ENCODE assay signal across 25 cellular contexts in genomic region chr1:22508329-22508728, GRCh38. TPM values are rescaled to one million over a fixed set of nuclear protein-coding genes. Genes with fewer than 3 reads are reported as not detected.
DNase-seq lines count a peak whose midpoint lies in the region; ATAC-seq and TF ChIP-seq lines count a peak whose summit lies in the region.
"Had no signal": no experiment of that assay in that cellular context is flagged by ENCODE, and none has a peak within 500 bp of the region (broad histone marks: within the 10 kb centered on the region; RNA-seq: fewer than 3 reads in every experiment).

No MANE protein-coding gene starts in this region.

- no peak overlapping the region for H3K4me2 ChIP-seq in hepatocyte

- H3K9me3 ChIP-seq in body of pancreas, result no peaks in the 10 kb centered on the region
- no peaks in the 10 kb centered on the region for H3K9me3 ChIP-seq in hepatocyte (ENCODE audit: low read depth)
- H3K9me3 ChIP-seq: psoas muscle, stomach had no signal

- ATAC-seq in body of pancreas (peak; percentile 51), HG03280 (IDR thresholded peaks at IDR 0.05; ENCODE audit: unreplicated experiment) (no peak)
- ATAC-seq: psoas muscle, Right ventricle myocardium inferior had no signal

- no peaks in the 10 kb centered on the region for H3K9me2 ChIP-seq in hepatocyte (replicated peaks; ENCODE audit: insufficient read depth)

- peaks cover 8% of the 10 kb centered on the region for H3K36me3 Mint-ChIP-seq in Calu3 (ENCODE audit: insufficient read depth, unreplicated experiment)

- H3K4me3 ChIP-seq in body of pancreas, result no peak overlapping the region
- H3K4me3 ChIP-seq in hepatocyte, result no peak overlapping the region
- H3K4me3 ChIP-seq: psoas muscle, stomach had no signal

- TF ChIP-seq POLR2A in body of pancreas (IDR thresholded peaks at IDR 0.05), result peak in 1 of 3 donors; percentile 20

- no peaks in the 10 kb centered on the region for H3K9me3 Mint-ChIP-seq in Calu3 (ENCODE audit: low read depth, unreplicated experiment)
- H3K9me3 Mint-ChIP-seq: HFFc6, IgD-negative memory B cell, nephron progenitor cell had no signal

- H3K36me3 ChIP-seq in body of pancreas (replicated peaks in 1 of 2; ENCODE audit: insufficient read depth in 1 of 2, low read depth in 2 of 2) (peaks cover 0 to 12% of the 10 kb centered on the region in 2 donors), hepatocyte (replicated peaks; ENCODE audit: insufficient read depth, low read depth) (no peaks in the 10 kb centered on the region)

- peak; percentile 30 for DNase-seq in NCI-H345 (lab: John Stamatoyannopoulos, UW)
- DNase-seq in NCI-H345 treated with DMSO at 0.1 percent for 48 hours (lab: John Stamatoyannopoulos, UW; ENCODE audit: unreplicated experiment), result no peak
- peak; percentile 87 for DNase-seq in NCI-H2171 treated with DMSO at 0.1 percent for 48 hours (lab: John Stamatoyannopoulos, UW)
- peak; percentile 30 to 75 (median 50) for DNase-seq in body of pancreas
- no peak for DNase-seq in hepatocyte (ENCODE audit: low spot score)
- no peak for DNase-seq in Calu3
- no peak for DNase-seq in NCI-H146 treated with DMSO at 0.1 percent for 48 hours (lab: John Stamatoyannopoulos, UW; ENCODE audit: unreplicated experiment)
- DNase-seq: activated CD4-positive, alpha-beta T cell treated with anti-CD3 and anti-CD28 coated beads, Interleukin-2, amount 50 U/mL, for 1 hour; activated CD8-positive, alpha-beta memory T cell treated with anti-CD3 and anti-CD28 coated beads, Interleukin-2, amount 50 U/mL, for 4 hours; activated gamma-delta T cell treated with Interleukin-2 at 50 U/mL for 16 hours; amniotic stem cell; caudate nucleus; erythroblast; HFFc6; psoas muscle; small intestine; stimulated activated CD4-positive, alpha-beta T cell treated with anti-CD3 and anti-CD28 coated beads, Interleukin-4, amount 100 ng/mL, for 1 hour; stomach had no signal

- H3K27ac Mint-ChIP-seq in Calu3 (ENCODE audit: unreplicated experiment), result no peak overlapping the region
- H3K27ac Mint-ChIP-seq: HFFc6, nephron progenitor cell had no signal

- BruUV-seq in Calu3 (replicated peaks; lab: Mats Ljungman, UMichigan), result no TSS peak

- H3K27me3 ChIP-seq in body of pancreas (no peaks in the 10 kb centered on the region), hepatocyte (no peaks in the 10 kb centered on the region)
- H3K27me3 ChIP-seq: stomach had no signal

- 32 to 41% methylated on average over 5 of the region's 5 CpGs for WGBS in body of pancreas, 2 donors
- WGBS in hepatocyte (ENCODE audit: low lambda C conversion rate, missing lambda C conversion rate), result 79% methylated on average over 5 of the region's 5 CpGs

- H4K20me1 ChIP-seq in hepatocyte (ENCODE audit: insufficient read depth, poor library complexity, severe bottlenecking), result no peaks in the 10 kb centered on the region

- H3K79me2 ChIP-seq in hepatocyte, result no peaks in the 10 kb centered on the region

- intact Hi-C loops in body of pancreas (cut with DNase I), result no loop called here
- intact Hi-C loops in Calu3 (cut with micrococcal nuclease; ENCODE audit: unreplicated experiment), result no loop called here

- no peak for TF ChIP-seq CTCF in body of pancreas (IDR thresholded peaks at IDR 0.05)
- TF ChIP-seq CTCF in hepatocyte (IDR thresholded peaks at IDR 0.05; ENCODE audit: poor library complexity), result no peak
- TF ChIP-seq CTCF in Calu3 (IDR thresholded peaks at IDR 0.05; ENCODE audit: unreplicated experiment), result no peak

- no peaks in the 10 kb centered on the region for H3K27me3 Mint-ChIP-seq in Calu3 (ENCODE audit: unreplicated experiment)
- H3K27me3 Mint-ChIP-seq: IgD-negative memory B cell had no signal

- H3K4me1 ChIP-seq in body of pancreas, result peaks cover 95% of the 10 kb centered on the region
- H3K4me1 ChIP-seq in hepatocyte (ENCODE audit: insufficient read depth), result peaks cover 14% of the 10 kb centered on the region
- H3K4me1 ChIP-seq: psoas muscle had no signal

- H2AFZ ChIP-seq in hepatocyte, result no peak overlapping the region

- no peak overlapping the region for H3K4me3 Mint-ChIP-seq in Calu3 (ENCODE audit: low read depth, unreplicated experiment)
- H3K4me3 Mint-ChIP-seq: HFFc6 had no signal

- H3K4me1 Mint-ChIP-seq in Calu3 (ENCODE audit: low read depth, unreplicated experiment), result no peaks in the 10 kb centered on the region
- H3K4me1 Mint-ChIP-seq: IgD-negative memory B cell had no signal

- H3K27ac ChIP-seq in body of pancreas (peak overlapping the region; percentile 22 to 76 (median 72)), hepatocyte (no peak overlapping the region)
- H3K27ac ChIP-seq: HL-60, psoas muscle had no signal

- CTCF ChIA-PET in Calu3 (lab: Charles Lee), result no interaction called here

RNA-seq across cellular contexts. Expression of gene EPHA8, which starts 55.0 kb away (rescaled TPM):
- total RNA-seq in body of pancreas (under 1 TPM; 0.52 to 0.66 TPM), hepatocyte (not detected in 2 replicates), Calu3 (2022) (not detected in 2 replicates)
- not detected in 2 replicates for polyA plus RNA-seq in hepatocyte
- total RNA-seq: A172, HFFc6, psoas muscle, Right ventricle myocardium inferior, stomach had no signal
- polyA plus RNA-seq: BJ, IgD-negative memory B cell, stomach had no signal

RNA-seq across cellular contexts. Expression of gene ZBTB40, which starts 56.7 kb away (rescaled TPM):
- total RNA-seq in body of pancreas, result 10 to 100 TPM; 11.2 to 20.1 TPM
- 17.7 and 18.1 TPM in 2 replicates for total RNA-seq in hepatocyte
- 7.3 and 8.0 TPM in 2 replicates for polyA plus RNA-seq in hepatocyte
- 17.8 and 18.7 TPM in 2 replicates for total RNA-seq in Calu3 (2022)

Comparison
In these comparisons a context has a peak if more than half of its experiments do, and no peak if none do; other contexts are left out.
1. DNase-seq: peak in NCI-H345 (single experiment), NCI-H2171 treated with DMSO at 0.1 percent for 48 hours (single experiment) and body of pancreas (4 of 4); none in NCI-H345 treated with DMSO at 0.1 percent for 48 hours (single experiment), hepatocyte (single experiment), Calu3 (single experiment) and NCI-H146 treated with DMSO at 0.1 percent for 48 hours (single experiment).